8 cellular contexts compared by ENCODE assay signal in genomic region chr12:120538281-120539156, GRCh38. TPM values are rescaled to one million over a fixed set of nuclear protein-coding genes. Genes with fewer than 3 reads are reported as not detected.
DNase-seq lines count a peak whose midpoint lies in the region; ATAC-seq and TF ChIP-seq lines count a peak whose summit lies in the region.

No MANE protein-coding gene starts in this region.

- peak overlapping the region; percentile 10 to 21 for H3K4me3 ChIP-seq in Panc1 (ENCODE audit: low read depth in 2 of 2, low read length in 2 of 2)
- peak overlapping the region; percentile 78 for H3K4me3 ChIP-seq in endocrine pancreas (ENCODE audit: control insufficient read depth, insufficient read depth, low read length)

- ATAC-seq in Panc1: peak; percentile 24; the same call in 1 of the 2 replicates

- no peak for TF ChIP-seq CTCF in Panc1 (IDR thresholded peaks at IDR 0.05)

- in situ Hi-C loops in Panc1 (cut with HindIII; ENCODE audit: low pct_unique_long_range_greater_than_20kb, low sequenced_read_pairs): no loop called here

- peak overlapping the region; percentile 76 for H3K27ac ChIP-seq in Panc1 (ENCODE audit: low read length)

- peak overlapping the region; percentile 7 for H3K9ac ChIP-seq in endocrine pancreas (ENCODE audit: control insufficient read depth, insufficient read depth, low read length)

- POLR2A ChIA-PET in Panc1 (lab: Charles Lee): no interaction called here

- H3K4me1 ChIP-seq in Panc1 (ENCODE audit: control insufficient read depth, insufficient read depth, low read length) (peaks cover 38% of the 10 kb centered on the region), endocrine pancreas (ENCODE audit: control insufficient read depth, insufficient read depth, low read length) (peaks cover 30% of the 10 kb centered on the region)

- CTCF ChIA-PET in Panc1 (lab: Charles Lee): no interaction called here

- intact Hi-C loops in Panc1 (cut with micrococcal nuclease; ENCODE audit: unreplicated experiment): no loop called here

- H3K36me3 ChIP-seq in Panc1 (ENCODE audit: control insufficient read depth, insufficient read depth, low read length) (no peaks in the 10 kb centered on the region), endocrine pancreas (ENCODE audit: control insufficient read depth, insufficient read depth, low read length) (no peaks in the 10 kb centered on the region)

- BruUV-seq in Panc1 (replicated peaks; lab: Mats Ljungman, UMichigan): TSS peak; percentile 1

- DNase-seq in GM03348 (ENCODE audit: low spot score): peak; percentile 40
- DNase-seq in Panc1 (ENCODE audit: low read depth, low spot score): no peak
- DNase-seq in myocyte (ENCODE audit: low read depth): peak; percentile 78
- no peak for DNase-seq in putamen (ENCODE audit: low spot score)
- DNase-seq in COLO668 (lab: John Stamatoyannopoulos, UW; ENCODE audit: unreplicated experiment): no peak
- DNase-seq in NCI-H1436 treated with DMSO at 0.1 percent for 48 hours (lab: John Stamatoyannopoulos, UW): no peak
- DNase-seq in middle frontal gyrus (ENCODE audit: extremely low spot score, low spot score): no peak

- H3K27me3 ChIP-seq in Panc1 (ENCODE audit: control insufficient read depth, insufficient read depth, low read length) (no peaks in the 10 kb centered on the region), endocrine pancreas (ENCODE audit: control insufficient read depth, insufficient read depth, low read length) (no peaks in the 10 kb centered on the region)

- H3K9me3 ChIP-seq in Panc1 (ENCODE audit: control insufficient read depth, insufficient read depth, low read depth, low read length) (no peaks in the 10 kb centered on the region), endocrine pancreas (ENCODE audit: control insufficient read depth, low read length) (no peaks in the 10 kb centered on the region)

RNA-seq across cellular contexts. Expression of gene RNF10, which starts 4.4 kb away (rescaled TPM):
- total RNA-seq in Panc1 (2021; ENCODE audit: unreplicated experiment) (177 TPM), myocyte (89.2 and 109 TPM in 2 replicates)
- polyA plus RNA-seq in Panc1 (2012; ENCODE audit: insufficient read length): 209 TPM
- polyA plus RNA-seq in myocyte (2012): 229 TPM

RNA-seq across cellular contexts. Expression of gene COQ5, which starts 9.6 kb away (rescaled TPM):
- total RNA-seq in Panc1 (2021; ENCODE audit: unreplicated experiment): 42.9 TPM
- polyA plus RNA-seq in Panc1 (2012; ENCODE audit: insufficient read length): 38.8 TPM
- total RNA-seq in myocyte: 28.6 and 30.5 TPM in 2 replicates
- 48.2 TPM for polyA plus RNA-seq in myocyte (2012)

RNA-seq across cellular contexts. Expression of gene DYNLL1, which starts 42.6 kb away (rescaled TPM):
- total RNA-seq in Panc1 (2021; ENCODE audit: unreplicated experiment): 482 TPM
- polyA plus RNA-seq in Panc1 (2012; ENCODE audit: insufficient read length): 526 TPM
- 329 and 397 TPM in 2 replicates for total RNA-seq in myocyte
- polyA plus RNA-seq in myocyte (2012): 759 TPM

RNA-seq across cellular contexts. Expression of gene POP5, which starts 42.7 kb away (rescaled TPM):
- total RNA-seq in Panc1 (2021; ENCODE audit: unreplicated experiment) (43.7 TPM), myocyte (23.8 and 29.6 TPM in 2 replicates)
- 36.9 TPM for polyA plus RNA-seq in Panc1 (2012; ENCODE audit: insufficient read length)
- 71.5 TPM for polyA plus RNA-seq in myocyte (2012)

Comparison
In these comparisons a context has a peak if more than half of its experiments do, and no peak if none do; other contexts are left out.
1. DNase-seq: peak in GM03348 (single experiment) and myocyte (single experiment); none in Panc1 (single experiment), putamen (single experiment), COLO668 (single experiment), NCI-H1436 treated with DMSO at 0.1 percent for 48 hours (single experiment) and middle frontal gyrus (single experiment).